ENCODE assay signal across 8 cellular contexts in the genomic region with DNA sequence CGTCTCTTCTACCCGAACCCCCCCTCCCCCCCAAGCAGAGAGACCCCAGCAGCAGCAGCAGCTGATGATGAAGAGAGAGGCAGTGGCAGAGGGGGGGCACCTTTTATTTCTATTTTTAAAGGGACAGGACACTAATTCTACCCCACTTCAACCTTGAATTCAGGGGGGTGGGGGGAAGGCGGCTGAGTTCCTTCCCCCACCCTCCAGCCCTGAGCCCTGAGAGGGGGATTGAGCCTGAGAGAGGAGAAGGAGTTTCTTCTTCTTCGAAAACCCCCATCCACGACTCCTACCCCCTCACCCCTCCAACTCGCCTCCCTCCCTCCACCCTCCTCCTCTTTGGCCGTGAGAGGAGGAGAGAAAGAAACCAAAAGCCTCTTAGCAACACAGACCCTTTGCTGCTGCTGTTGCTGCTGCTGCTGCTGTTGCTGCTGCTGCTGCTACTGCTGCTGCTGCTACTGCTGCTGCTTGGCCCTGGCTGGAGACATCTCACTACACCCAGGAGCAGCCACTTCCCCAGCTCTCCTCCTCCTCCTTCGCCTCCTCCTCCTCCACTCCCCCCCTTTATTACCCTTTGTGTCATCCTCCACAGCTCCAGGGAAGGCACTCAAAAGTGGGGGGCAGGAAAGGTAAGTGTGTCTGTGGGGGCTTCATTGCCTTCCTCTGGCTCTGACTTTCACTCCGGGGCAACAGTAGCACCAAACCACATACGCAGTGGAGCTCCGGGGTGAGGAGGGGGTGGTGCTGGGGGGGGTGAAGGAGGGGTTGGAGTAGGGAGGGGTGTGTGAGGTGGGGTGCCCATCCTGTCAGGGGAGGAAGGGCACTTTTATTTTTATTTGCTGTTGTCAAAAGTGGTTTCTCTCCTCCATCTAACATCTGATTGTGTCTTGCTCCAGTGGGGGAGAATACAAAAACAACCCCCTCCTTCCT. TPM values are rescaled to one million over a fixed set of nuclear protein-coding genes. Genes with fewer than 3 reads are reported as not detected.
DNase-seq lines count a peak whose midpoint lies in the region; ATAC-seq lines count a peak whose summit lies in the region.

A gene (plus strand): TSS at position 33 of the 927 bp plus-strand sequence.

- H3K9ac ChIP-seq in HUES64 (ENCODE audit: low read depth, low read length): peak within 1 kb of the TSS; percentile 89

- H3K27me3 ChIP-seq in HUES64 (ENCODE audit: insufficient read depth, low read length): no peaks in the 10 kb centered on the region

- DNase-seq in EL (peak; percentile 56), T-helper 2 cell (peak; percentile 27 to 84 (median 49)), caudate nucleus (lab: John Stamatoyannopoulos, UW) (peak in 48 of 61 donors; percentile 1 to 82 (median 52)), kidney tubule cell (ENCODE audit: low spot score) (peak; percentile 45)
- DNase-seq in stimulated activated CD4-positive, alpha-beta T cell treated with anti-CD3 and anti-CD28 coated beads, Interleukin-2, amount 100 ng/mL, for 24 hours: peak; percentile 38 to 64
- DNase-seq in central memory CD4-positive, alpha-beta T cell: no peak

- H3K4me1 ChIP-seq in HUES64 (ENCODE audit: insufficient read depth, low read length): peaks cover 30% of the 10 kb centered on the region

- peak within 1 kb of the TSS; percentile 98 for H3K4me3 ChIP-seq in HUES64 (ENCODE audit: low read length)

- WGBS in HUES64: 2% methylated on average over 7 of the region's 11 CpGs

- ATAC-seq in GM21447 (IDR thresholded peaks at IDR 0.05; ENCODE audit: unreplicated experiment): peak; percentile 36

- H3K36me3 ChIP-seq in HUES64 (ENCODE audit: insufficient read depth, low read length): 0 out of 2 replicates have a peak, but pooled peaks cover 3% of the 10 kb centered on the region

- H3K9me3 ChIP-seq in HUES64 (ENCODE audit: insufficient read depth, low read depth, low read length): no peaks in the 10 kb centered on the region

- H3K27ac ChIP-seq in HUES64 (ENCODE audit: low read depth, low read length) (peak within 1 kb of the TSS; percentile 81), caudate nucleus (ENCODE audit: low read depth, low read length) (peak within 1 kb of the TSS; percentile 94)

RNA-seq across cellular contexts. Expression of the gene that starts here (rescaled TPM):
- 13.4 TPM for polyA plus RNA-seq in HUES64 (2013, experiment 1 of 2)
- polyA plus RNA-seq in HUES64 (2013, experiment 2 of 2): 13.3 TPM
